12 cellular contexts compared by ENCODE assay signal in genomic region chr7:65731129-65731528, GRCh38.
A peak's percentile ranks its signal among the peaks of the same experiment; 100 is the strongest.
DNase-seq lines count a peak whose midpoint lies in the region; ATAC-seq and TF ChIP-seq lines count a peak whose summit lies in the region.
"Had no signal": no experiment of that assay in that cellular context is flagged by ENCODE, and none has a peak within 500 bp of the region (broad histone marks: within the 10 kb centered on the region; RNA-seq: fewer than 3 reads in every experiment).

No MANE protein-coding gene starts in this region.

- peak overlapping the region; percentile 41 for H3K4me3 Mint-ChIP-seq in activated T-helper 17 cell treated with anti-CD3 and anti-CD28 coated beads, Interleukin-2, amount 50 U/mL, for 72 hours
- peak overlapping the region; percentile 83 for H3K4me3 Mint-ChIP-seq in glutamatergic neuron (ENCODE audit: unreplicated experiment)

- TF ChIP-seq CTCF in glutamatergic neuron (IDR thresholded peaks at IDR 0.05; ENCODE audit: partially characterized antibody, unreplicated experiment) (no peak), prostate gland (IDR thresholded peaks at IDR 0.05) (no peak)

- H3K9me3 Mint-ChIP-seq in activated T-helper 17 cell treated with anti-CD3 and anti-CD28 coated beads, Interleukin-2, amount 50 U/mL, for 72 hours, result no peaks in the 10 kb centered on the region
- no peaks in the 10 kb centered on the region for H3K9me3 Mint-ChIP-seq in glutamatergic neuron (ENCODE audit: unreplicated experiment)

- intact Hi-C loops in prostate gland (cut with DNase I), result no loop called here

- peak overlapping the region; percentile 36 for H3K4me3 ChIP-seq in prostate gland
- H3K4me3 ChIP-seq: testis had no signal

- no peak overlapping the region for H3K27ac Mint-ChIP-seq in activated T-helper 17 cell treated with anti-CD3 and anti-CD28 coated beads, Interleukin-2, amount 50 U/mL, for 72 hours
- peak overlapping the region; percentile 4 for H3K27ac Mint-ChIP-seq in glutamatergic neuron (ENCODE audit: unreplicated experiment)

- WGBS in prostate gland, result 32% methylated on average over 7 of the region's 7 CpGs

- no peak for TF ChIP-seq POLR2A in prostate gland (IDR thresholded peaks at IDR 0.05)

- no peak for ATAC-seq in activated T-helper 17 cell treated with anti-CD3 and anti-CD28 coated beads, Interleukin-2, amount 50 U/mL, for 72 hours (replicated peaks)
- ATAC-seq in GM19463 (IDR thresholded peaks at IDR 0.05; ENCODE audit: unreplicated experiment) (no peak), GM18498 (IDR thresholded peaks at IDR 0.05; ENCODE audit: unreplicated experiment) (no peak)

- no peaks in the 10 kb centered on the region for H3K9me3 ChIP-seq in ES-I3 (ENCODE audit: control insufficient read depth, insufficient read depth, low read length)
- H3K9me3 ChIP-seq in prostate gland, result no peaks in the 10 kb centered on the region
- H3K9me3 ChIP-seq: testis had no signal

- DNase-seq in glutamatergic neuron, result no peak
- DNase-seq in prostate gland (ENCODE audit: low spot score), result no peak
- no peak for DNase-seq in stimulated activated naive CD4-positive, alpha-beta T cell (lab: John Stamatoyannopoulos, UW)
- DNase-seq in stimulated activated CD4-positive, alpha-beta T cell treated with anti-CD3 and anti-CD28 coated beads, Interleukin-4, amount 100 ng/mL, for 4 hours, result no peak
- DNase-seq: activated CD4-positive, CD25-positive, alpha-beta regulatory T cell treated with anti-CD3 and anti-CD28 coated beads, Interleukin-2, amount 50 U/mL, for 72 hours; amniotic stem cell; KG1; testis had no signal

- H3K27me3 ChIP-seq in prostate gland (replicated peaks; ENCODE audit: insufficient read depth), result no peaks in the 10 kb centered on the region
- H3K27me3 ChIP-seq: testis had no signal

- no peaks in the 10 kb centered on the region for H3K4me1 ChIP-seq in ES-I3 (ENCODE audit: insufficient read depth, low read length)
- no peaks in the 10 kb centered on the region for H3K4me1 ChIP-seq in prostate gland (replicated peaks)
- H3K4me1 ChIP-seq: testis had no signal

- H3K27ac ChIP-seq in prostate gland, result peak overlapping the region; percentile 46 to 56
- H3K27ac ChIP-seq: testis had no signal

- no peaks in the 10 kb centered on the region for H3K36me3 ChIP-seq in ES-I3 (ENCODE audit: insufficient read depth, low read length)
- no peaks in the 10 kb centered on the region for H3K36me3 ChIP-seq in prostate gland

- H3K27me3 Mint-ChIP-seq in activated T-helper 17 cell treated with anti-CD3 and anti-CD28 coated beads, Interleukin-2, amount 50 U/mL, for 72 hours, result no peaks in the 10 kb centered on the region
- H3K27me3 Mint-ChIP-seq in glutamatergic neuron (ENCODE audit: unreplicated experiment), result peaks cover 2% of the 10 kb centered on the region

- peaks cover 17% of the 10 kb centered on the region for H3K36me3 Mint-ChIP-seq in activated T-helper 17 cell treated with anti-CD3 and anti-CD28 coated beads, Interleukin-2, amount 50 U/mL, for 72 hours (ENCODE audit: low read depth)
- no peaks in the 10 kb centered on the region for H3K36me3 Mint-ChIP-seq in glutamatergic neuron (ENCODE audit: unreplicated experiment)

- no peaks in the 10 kb centered on the region for H3K4me1 Mint-ChIP-seq in activated T-helper 17 cell treated with anti-CD3 and anti-CD28 coated beads, Interleukin-2, amount 50 U/mL, for 72 hours
- H3K4me1 Mint-ChIP-seq in glutamatergic neuron (ENCODE audit: low read depth, unreplicated experiment), result peaks cover 15% of the 10 kb centered on the region

- peak overlapping the region; percentile 65 for H3K9ac ChIP-seq in ES-I3 (ENCODE audit: low read depth, low read length)
